Comparison of ENCODE assay signal across 18 cellular contexts in genomic region chr11:130513132-130513531, GRCh38.
A peak's percentile ranks its signal among the peaks of the same experiment; 100 is the strongest.
DNase-seq lines count a peak whose midpoint lies in the region; ATAC-seq, FAIRE-seq and TF ChIP-seq lines count a peak whose summit lies in the region.
"Had no signal": no experiment of that assay in that cellular context is flagged by ENCODE, and none has a peak within 500 bp of the region (broad histone marks: within the 10 kb centered on the region; RNA-seq: fewer than 3 reads in every experiment).

No MANE protein-coding gene starts in this region.

- H4K91ac ChIP-seq in trophoblast cell (ENCODE audit: low read depth, low read length), result no peak overlapping the region

- POLR2A ChIA-PET in BJ (lab: Charles Lee) (interaction anchor here (0.6 kb wide), 1 partner anchor 23 kb away, joined by 4 read pairs; no protein-coding TSS in a partner anchor), K562 (lab: Yijun Ruan, JAX) (interaction anchor here (1.1 kb wide), 1 partner anchor 14 kb away, joined by 3 read pairs; no protein-coding TSS in a partner anchor)

- no peak overlapping the region for H2BK12ac ChIP-seq in trophoblast cell (ENCODE audit: low read length)

- no peak overlapping the region for H3K4ac ChIP-seq in trophoblast cell (ENCODE audit: low read depth, low read length)

- H4K20me1 ChIP-seq in K562 (replicated peaks; ENCODE audit: control insufficient read depth, insufficient read depth, low read length) (no peaks in the 10 kb centered on the region), neural progenitor cell (ENCODE audit: low read depth) (no peaks in the 10 kb centered on the region)
- H4K20me1 ChIP-seq: BLaER1 treated with 17β-estradiol and CSF1 and Interleukin-3, amounts not matched to agents 10 nM and 100 nM had no signal

- H3K27ac ChIP-seq in K562 (ENCODE audit: extremely low read depth, low read depth, low read length), result no peak overlapping the region
- H3K27ac ChIP-seq in neural progenitor cell, result no peak overlapping the region
- no peak overlapping the region for H3K27ac ChIP-seq in trophoblast cell (ENCODE audit: low read depth, low read length)
- H3K27ac ChIP-seq: BLaER1 treated with 17β-estradiol and CSF1 and Interleukin-3, amounts not matched to agents 10 nM and 100 nM; KMS-11; thoracic aorta had no signal

- H4K12ac ChIP-seq in trophoblast cell (ENCODE audit: low read depth, low read length), result no peak overlapping the region

- H3K4me2 ChIP-seq in K562 (ENCODE audit: insufficient read depth, low read length), result no peak overlapping the region
- H3K4me2 ChIP-seq in neural progenitor cell, result no peak overlapping the region
- no peak overlapping the region for H3K4me2 ChIP-seq in trophoblast cell (ENCODE audit: low read length)
- H3K4me2 ChIP-seq: BLaER1 treated with 17β-estradiol and CSF1 and Interleukin-3, amounts not matched to agents 10 nM and 100 nM; KMS-11 had no signal

- FAIRE-seq in K562 (lab: Jason Lieb, UNC), result no peak
- FAIRE-seq: colon had no signal

- no peaks in the 10 kb centered on the region for H3K9me3 ChIP-seq in K562 (replicated peaks; ENCODE audit: control insufficient read depth, insufficient read depth, low read depth, low read length)
- no peaks in the 10 kb centered on the region for H3K9me3 ChIP-seq in mucosa of descending colon
- no peaks in the 10 kb centered on the region for H3K9me3 ChIP-seq in neural progenitor cell (ENCODE audit: low read depth)
- no peaks in the 10 kb centered on the region for H3K9me3 ChIP-seq in trophoblast cell (ENCODE audit: insufficient read depth, low read depth, low read length)
- H3K9me3 ChIP-seq: HAP-1, thoracic aorta had no signal

- ATAC-seq in K562, result no peak
- ATAC-seq in mucosa of descending colon, result peak; percentile 87
- no peak for ATAC-seq in GM21717 (IDR thresholded peaks at IDR 0.05; ENCODE audit: unreplicated experiment)
- ATAC-seq in GM21526 (IDR thresholded peaks at IDR 0.05; ENCODE audit: low FRiP score, unreplicated experiment), result no peak

- peaks cover 11% of the 10 kb centered on the region for H3K4me1 Mint-ChIP-seq in neural progenitor cell

- H2AK5ac ChIP-seq in trophoblast cell (ENCODE audit: low read length), result no peak overlapping the region

- no peak overlapping the region for H2BK5ac ChIP-seq in trophoblast cell (ENCODE audit: low read depth, low read length, poor library complexity)

- TF ChIP-seq EP300 in K562 (IDR thresholded peaks at IDR 0.05; ENCODE audit: low read length), result no peak

- TF ChIP-seq CTCF in BJ (IDR thresholded peaks at IDR 0.05; ENCODE audit: insufficient read depth, low read depth, low read length) (no peak), NB4 (IDR thresholded peaks at IDR 0.05; ENCODE audit: low read depth, low read length) (no peak), K562 (IDR thresholded peaks at IDR 0.05 in 2 of 3, conservative IDR thresholded peaks at IDR 0.05 in 1 of 3; ENCODE audit: insufficient read depth in 2 of 3, low read depth in 1 of 3, low read length in 3 of 3) (no peak), mucosa of descending colon (IDR thresholded peaks at IDR 0.05) (no peak), neural progenitor cell (IDR thresholded peaks at IDR 0.05) (no peak)

- TF ChIP-seq POLR2A in NB4 (IDR thresholded peaks at IDR 0.05; ENCODE audit: extremely low read depth, insufficient read length) (no peak), K562 (conservative IDR thresholded peaks at IDR 0.05) (no peak)

- H3K9me1 ChIP-seq in K562 (ENCODE audit: control insufficient read depth, insufficient read depth, low read length), result no peaks in the 10 kb centered on the region

- H3K4me1 ChIP-seq in K562 (replicated peaks in 1 of 2; ENCODE audit: control insufficient read depth in 2 of 2, insufficient read depth in 2 of 2, low read length in 2 of 2) (no peaks in the 10 kb centered on the region), mucosa of descending colon (ENCODE audit: low read depth) (no peaks in the 10 kb centered on the region), neural progenitor cell (peaks cover 8% of the 10 kb centered on the region), trophoblast cell (ENCODE audit: control insufficient read depth in 1 of 2, insufficient read depth in 2 of 2, low read length in 2 of 2) (no peaks in the 10 kb centered on the region)
- H3K4me1 ChIP-seq: HAP-1 had no signal

- no peak overlapping the region for H2BK120ac ChIP-seq in trophoblast cell (ENCODE audit: insufficient read depth, low read length, poor library complexity)

- peaks cover 9% of the 10 kb centered on the region for H3K27me3 Mint-ChIP-seq in neural progenitor cell (ENCODE audit: insufficient read depth, low read depth)

- CTCF ChIA-PET in BJ (lab: Yijun Ruan, JAX), result interaction anchor here (1.0 to 1.1 kb wide), 2 partner anchors 28 to 349 kb away, joined by 3 read pairs; no protein-coding TSS in a partner anchor
- CTCF ChIA-PET in K562 (lab: Yijun Ruan, JAX; ENCODE audit: low intra/inter-chr PET ratio), result no interaction called here

- H3K27ac Mint-ChIP-seq in neural progenitor cell, result no peak overlapping the region
- H3K27ac Mint-ChIP-seq: activated naive CD8-positive, alpha-beta T cell; progenitor cell of endocrine pancreas had no signal

- H2AFZ ChIP-seq in K562 (ENCODE audit: low read depth, low read length) (no peak overlapping the region), neural progenitor cell (replicated peaks) (no peak overlapping the region), trophoblast cell (ENCODE audit: insufficient read depth, low read length, poor library complexity) (no peak overlapping the region)

- no peak overlapping the region for H3K23ac ChIP-seq in trophoblast cell (ENCODE audit: low read length)

- intact Hi-C loops in K562 (cut with micrococcal nuclease), result no loop called here
- intact Hi-C loops in mucosa of descending colon (cut with DNase I, micrococcal nuclease), result no loop called here

- DNase-seq in BJ (ENCODE audit: low read depth) (peak; percentile 63), NB4 (ENCODE audit: low read depth) (peak; percentile 15), K562 (ENCODE audit: extremely low read depth in 1 of 4, low spot score in 3 of 4) (no peak), mucosa of descending colon (peak; percentile 51 to 61 (median 54)), neural progenitor cell (ENCODE audit: low spot score) (no peak), trophoblast cell (no peak)
- DNase-seq: activated CD4-positive, alpha-beta T cell treated with anti-CD3 and anti-CD28 coated beads, Interleukin-2, amount 50 U/mL, for 48 hours; NK-92 treated with Interleukin-12 subunit alpha and Interleukin-12 subunit beta, amount 100 ng/mL, for 24 hours; T-helper 1 cell had no signal

- no peaks in the 10 kb centered on the region for H3F3A ChIP-seq in neural progenitor cell (ENCODE audit: low read depth)

- no peak overlapping the region for H3K18ac ChIP-seq in trophoblast cell (ENCODE audit: low read length)

- no peak for TF ChIP-seq RAD21 in K562 (CRISPR knock-in tag; conservative IDR thresholded peaks at IDR 0.05 in 1 of 2, IDR thresholded peaks at IDR 0.05 in 1 of 2)

- H3K36me3 ChIP-seq in BJ (ENCODE audit: control insufficient read depth, insufficient read depth, low read length) (no peaks in the 10 kb centered on the region), K562 (ENCODE audit: control insufficient read depth, insufficient read depth, low read length) (no peaks in the 10 kb centered on the region), mucosa of descending colon (ENCODE audit: low read depth) (no peaks in the 10 kb centered on the region), neural progenitor cell (no peaks in the 10 kb centered on the region), trophoblast cell (ENCODE audit: control insufficient read depth in 1 of 2, insufficient read depth in 2 of 2, low read length in 2 of 2) (no peaks in the 10 kb centered on the region)
- H3K36me3 ChIP-seq: BLaER1 treated with 17β-estradiol and CSF1 and Interleukin-3, amounts not matched to agents 10 nM and 100 nM; HAP-1; thoracic aorta had no signal

- H3K9ac ChIP-seq in K562 (ENCODE audit: insufficient read depth in 1 of 2, low read depth in 2 of 2, low read length in 2 of 2) (no peak overlapping the region), neural progenitor cell (no peak overlapping the region), trophoblast cell (ENCODE audit: low read length) (no peak overlapping the region)
- H3K9ac ChIP-seq: BLaER1 treated with 17β-estradiol and CSF1 and Interleukin-3, amounts not matched to agents 10 nM and 100 nM; KMS-11 had no signal

- peaks cover 6% of the 10 kb centered on the region for H3K9me3 Mint-ChIP-seq in neural progenitor cell

- H3K4me3 Mint-ChIP-seq in neural progenitor cell, result no peak overlapping the region
- H3K4me3 Mint-ChIP-seq: activated naive CD8-positive, alpha-beta T cell had no signal

- H3K79me2 ChIP-seq in K562 (ENCODE audit: control insufficient read depth, insufficient read depth, low read length), result no peaks in the 10 kb centered on the region
- H3K79me2 ChIP-seq in neural progenitor cell (ENCODE audit: low read depth), result no peaks in the 10 kb centered on the region
- H3K79me2 ChIP-seq in trophoblast cell (ENCODE audit: control insufficient read depth, insufficient read depth, low read length, poor library complexity), result no peaks in the 10 kb centered on the region

- no peak overlapping the region for H4K8ac ChIP-seq in trophoblast cell (ENCODE audit: low read depth, low read length)

- in situ Hi-C loops in K562 (cut with MboI), result no loop called here

- no peak overlapping the region for H3K4me3 ChIP-seq in BJ (ENCODE audit: low read depth, low read length)
- H3K4me3 ChIP-seq in NB4 (ENCODE audit: low read depth, low read length), result no peak overlapping the region
- H3K4me3 ChIP-seq in K562, result no peak overlapping the region
- no peak overlapping the region for H3K4me3 ChIP-seq in mucosa of descending colon
- no peak overlapping the region for H3K4me3 ChIP-seq in neural progenitor cell
- H3K4me3 ChIP-seq in trophoblast cell (ENCODE audit: low read depth, low read length), result no peak overlapping the region
- H3K4me3 ChIP-seq: BLaER1 treated with 17β-estradiol and CSF1 and Interleukin-3, amounts not matched to agents 10 nM and 100 nM; HAP-1; thoracic aorta had no signal

- no peak overlapping the region for H3K14ac ChIP-seq in trophoblast cell (ENCODE audit: low read length)

- peaks cover 1% of the 10 kb centered on the region for H3K36me3 Mint-ChIP-seq in neural progenitor cell
- H3K36me3 Mint-ChIP-seq: activated naive CD8-positive, alpha-beta T cell had no signal

- no TSS peak for BruUV-seq in K562 (replicated peaks; lab: Mats Ljungman, UMichigan)

- H3K79me1 ChIP-seq in trophoblast cell (ENCODE audit: low read length), result no peaks in the 10 kb centered on the region

- 0% methylated on average over 4 of the region's 4 CpGs for WGBS in K562 (ENCODE audit: insufficient coverage, low coverage, missing lambda C conversion rate)
- WGBS in trophoblast cell (ENCODE audit: extremely low coverage, insufficient coverage, insufficient read length), result no CpG with 5 or more reads among the region's 4 CpGs

- H3K27me3 ChIP-seq in BJ (ENCODE audit: control insufficient read depth, insufficient read depth, low read length), result no peaks in the 10 kb centered on the region
- peaks cover 0 to 14% of the 10 kb centered on the region in 2 experiments; a peak in 3 of 5 replicates for H3K27me3 ChIP-seq in K562 (ENCODE audit: control insufficient read depth in 2 of 2, insufficient read depth in 2 of 2, low read length in 2 of 2)
- no peaks in the 10 kb centered on the region for H3K27me3 ChIP-seq in neural progenitor cell
- H3K27me3 ChIP-seq in trophoblast cell (ENCODE audit: insufficient read depth, low read length), result no peaks in the 10 kb centered on the region
- H3K27me3 ChIP-seq: BLaER1 treated with 17β-estradiol and CSF1 and Interleukin-3, amounts not matched to agents 10 nM and 100 nM had no signal

Comparison
In these comparisons a context has a peak if more than half of its experiments do, and no peak if none do; other contexts are left out.
1. DNase-seq: peak in BJ (single experiment), NB4 (single experiment) and mucosa of descending colon (3 of 3); none in K562 (0 of 4), neural progenitor cell (single experiment) and trophoblast cell (0 of 2).